ENCODE assay signal across 26 cellular contexts in genomic region chr2:141381946-141382345, GRCh38.
"Had no signal": no experiment of that assay in that cellular context is flagged by ENCODE, and none has a peak within 500 bp of the region (broad histone marks: within the 10 kb centered on the region; RNA-seq: fewer than 3 reads in every experiment).

No MANE protein-coding gene starts in this region.

- FAIRE-seq: colon, kidney, small intestine had no signal

- ATAC-seq: esophagus mucosa; gastrocnemius medialis; left lobe of liver; naive thymus-derived CD8-positive, alpha-beta T cell; right lobe of liver; stimulated activated naive B cell treated with anti-CD40 and anti-IgM and Interleukin-4, amounts not matched to agents 10 μg/mL and 1 μg/mL and 100 μg/mL, for 72 hours; upper lobe of right lung had no signal

- H3K27me3 ChIP-seq: dorsolateral prefrontal cortex, gastrocnemius medialis, ovary, right lobe of liver, tibial nerve, upper lobe of right lung, uterus had no signal

- DNase-seq: effector CD4-positive, alpha-beta T cell; endodermal cell; foreskin fibroblast; gastrocnemius medialis; head of caudate nucleus; kidney; mesendoderm; naive thymus-derived CD8-positive, alpha-beta T cell; nephron progenitor cell; occipital lobe; ovary; right lobe of liver; small intestine; stimulated activated CD4-positive, alpha-beta T cell treated with anti-CD3 and anti-CD28 coated beads, Interleukin-15, amount 100 ng/mL, for 24 hours; stimulated activated CD4-positive, alpha-beta T cell treated with anti-CD3 and anti-CD28 coated beads, Interleukin-2, amount 100 ng/mL, for 48 hours; stimulated activated naive B cell treated with anti-CD40 and anti-IgM and Interleukin-4, amounts not matched to agents 10 μg/mL and 1 μg/mL and 100 μg/mL, for 72 hours; upper lobe of right lung; uterus had no signal

- H3K4me3 ChIP-seq: dorsolateral prefrontal cortex, gastrocnemius medialis, lung, ovary, right lobe of liver, thoracic aorta, tibial nerve, upper lobe of right lung, uterus had no signal

- H3K36me3 ChIP-seq: gastrocnemius medialis, ovary, right lobe of liver, thoracic aorta, tibial nerve, upper lobe of right lung, uterus had no signal

- H3K27ac ChIP-seq: dorsolateral prefrontal cortex, epithelial cell of prostate, gastrocnemius medialis, ovary, right lobe of liver, thoracic aorta, tibial nerve, upper lobe of right lung, uterus had no signal

- H3K4me1 ChIP-seq: gastrocnemius medialis, right lobe of liver, tibial nerve, upper lobe of right lung, uterus had no signal

- H3K9me3 ChIP-seq: gastrocnemius medialis, ovary, right lobe of liver, thoracic aorta, tibial nerve, upper lobe of right lung, uterus had no signal
